In genomic region chr2:126145752-126146151, GRCh38 we compare ENCODE assay signal across 24 cellular contexts.
"Had no signal": no experiment of that assay in that cellular context is flagged by ENCODE, and none has a peak within 500 bp of the region (broad histone marks: within the 10 kb centered on the region; RNA-seq: fewer than 3 reads in every experiment).

No MANE protein-coding gene starts in this region.

- DNase-seq: IMR-90, Karpas-422, KG1, MG63, NCI-H1092, NCI-H1105 treated with DMSO at 0.1 percent for 48 hours, NCI-H1417 treated with DMSO at 0.1 percent for 48 hours, NCI-H146, NCI-H1694 treated with DMSO at 0.1 percent for 48 hours, NCI-H1930, NCI-H2081 treated with DMSO at 0.1 percent for 48 hours, NCI-H2171, NCI-H226, NCI-H446, NCI-H510A, NCI-H524 treated with DMSO at 0.1 percent for 48 hours, NCI-H69, NCI-H774, Right ventricle myocardium superior, RPMI8226, SIG-M5 had no signal

- H3K4me3 ChIP-seq: MG63, SJSA1, SK-N-MC had no signal

- H3K36me3 ChIP-seq: MG63, SJSA1 had no signal

- ATAC-seq: HepG2 had no signal

- H3K27ac ChIP-seq: SJSA1, SK-N-MC had no signal

- H3K27me3 ChIP-seq: MG63, SJSA1 had no signal

- H3K4me1 ChIP-seq: SJSA1 had no signal
